ENCODE assay signal across 8 cellular contexts in the genomic region with DNA sequence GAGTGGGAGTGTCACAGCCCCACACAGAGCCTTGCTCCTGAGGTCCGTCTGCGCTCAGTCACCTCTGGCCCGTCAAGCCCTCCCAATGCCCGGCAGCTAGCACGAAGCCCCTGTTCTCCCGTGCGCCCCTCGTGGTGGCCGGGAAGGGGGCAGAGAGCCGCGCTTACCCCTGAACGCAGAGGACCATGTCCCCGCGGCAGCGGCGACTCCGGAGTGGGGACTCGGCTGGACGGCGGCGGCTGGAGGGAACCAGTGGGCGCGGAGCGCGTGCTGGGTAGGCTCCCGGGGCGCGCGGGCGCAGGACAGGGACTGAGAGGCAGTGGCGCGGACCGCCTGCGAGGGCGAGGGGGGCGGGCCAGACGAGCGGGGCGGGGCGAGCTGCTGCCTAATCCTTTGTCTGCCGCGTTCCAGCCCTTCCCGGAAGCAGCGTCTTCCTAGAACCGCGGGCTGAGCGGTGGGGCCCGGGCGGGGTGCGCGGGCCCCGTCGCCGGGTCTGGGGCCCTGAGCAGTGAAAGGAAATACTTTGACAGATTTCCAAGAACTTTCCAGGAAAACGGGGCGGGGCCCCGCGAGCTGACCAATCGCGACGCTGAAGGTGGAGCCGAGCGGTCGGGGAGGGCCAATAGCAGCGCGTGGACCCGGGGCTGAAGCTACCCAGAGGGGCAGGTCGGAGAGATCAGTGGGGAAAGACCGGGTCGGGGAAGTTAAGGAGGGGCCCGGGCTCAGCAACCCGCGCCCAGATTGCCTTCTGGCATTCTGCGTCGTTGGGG. TPM values are rescaled to one million over a fixed set of nuclear protein-coding genes. Genes with fewer than 3 reads are reported as not detected.
A peak's percentile ranks its signal among the peaks of the same experiment; 100 is the strongest.
DNase-seq lines count a peak whose midpoint lies in the region; ATAC-seq and TF ChIP-seq lines count a peak whose summit lies in the region.

A gene with protein sequence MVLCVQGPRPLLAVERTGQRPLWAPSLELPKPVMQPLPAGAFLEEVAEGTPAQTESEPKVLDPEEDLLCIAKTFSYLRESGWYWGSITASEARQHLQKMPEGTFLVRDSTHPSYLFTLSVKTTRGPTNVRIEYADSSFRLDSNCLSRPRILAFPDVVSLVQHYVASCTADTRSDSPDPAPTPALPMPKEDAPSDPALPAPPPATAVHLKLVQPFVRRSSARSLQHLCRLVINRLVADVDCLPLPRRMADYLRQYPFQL (minus strand): TSS at position 311 of the 770 bp plus-strand sequence. CDS start 124 bp downstream, at position 187.

- peak; percentile 69 for ATAC-seq in GM19328 (IDR thresholded peaks at IDR 0.05; ENCODE audit: unreplicated experiment)
- ATAC-seq in HG03469 (IDR thresholded peaks at IDR 0.05; ENCODE audit: unreplicated experiment), result peak; percentile 36
- ATAC-seq in lung (ENCODE audit: insufficient read depth, low FRiP score), result peak; percentile 85

- 1% methylated on average over 70 to 75 of the region's 75 CpGs for WGBS in lung, 2 donors

- DNase-seq in CD4-positive, alpha-beta memory T cell, result peak; percentile 90 to 94 (median 93)
- DNase-seq in NCI-H82 (lab: John Stamatoyannopoulos, UW) (peak; percentile 98), ecto neural progenitor cell (ENCODE audit: low spot score) (peak; percentile 98), lung (ENCODE audit: low spot score) (peak; percentile 98)
- peak; percentile 99 for DNase-seq in activated CD4-positive, alpha-beta memory T cell treated with anti-CD3 and anti-CD28 coated beads, Interleukin-2, amount 10 ng/mL, durations not matched to agents 7 days and 5 days
- peak; percentile 97 to 98 (median 98) for DNase-seq in stimulated activated CD4-positive, alpha-beta T cell treated with anti-CD3 and anti-CD28 coated beads, TNF-alpha, amount 100 ng/mL, for 4 hours (ENCODE audit: low read depth in 3 of 3)

- CTCF ChIA-PET in CD4-positive, alpha-beta memory T cell (lab: Charles Lee; ENCODE audit: partially characterized antibody), result interaction anchor here (0.9 to 24.7 kb wide), 11 partner anchors 10 to 778 kb away, joined by 3 to 996 read pairs (median 4); a partner anchor contains a TSS
- CTCF ChIA-PET in activated CD4-positive, alpha-beta memory T cell treated with anti-CD3 and anti-CD28 coated beads, Interleukin-2, amount 10 ng/mL, durations not matched to agents 7 days and 5 days (lab: Charles Lee), result interaction anchor here (0.7 to 21.3 kb wide), 9 partner anchors 10 to 779 kb away, joined by 3 to 854 read pairs (median 3); a partner anchor contains a TSS

- peaks cover 39% of the 10 kb centered on the region for H3K36me3 ChIP-seq in CD4-positive, alpha-beta memory T cell (ENCODE audit: insufficient read depth, low read length)
- H3K36me3 ChIP-seq in lung (ENCODE audit: control insufficient read depth in 2 of 2, insufficient read depth in 2 of 2, low read length in 2 of 2), result peaks cover 6 to 24% of the 10 kb centered on the region in 2 donors

- peak within 1 kb of the TSS; percentile 81 for H3K27ac ChIP-seq in CD4-positive, alpha-beta memory T cell (ENCODE audit: low read depth, low read length)
- peak within 1 kb of the TSS; percentile 89 to 93 for H3K27ac ChIP-seq in lung (ENCODE audit: low read depth in 1 of 2, low read length in 1 of 2)

- peak within 1 kb of the TSS; percentile 92 to 99 (median 96) for H3K4me3 Mint-ChIP-seq in CD4-positive, alpha-beta memory T cell
- H3K4me3 Mint-ChIP-seq in activated CD4-positive, alpha-beta memory T cell treated with anti-CD3 and anti-CD28 coated beads, Interleukin-2, amount 10 ng/mL, durations not matched to agents 7 days and 5 days, result peak within 1 kb of the TSS; percentile 98

- H3K27ac Mint-ChIP-seq in CD4-positive, alpha-beta memory T cell, result peak within 1 kb of the TSS; percentile 90 to 97 (median 94)
- H3K27ac Mint-ChIP-seq in activated CD4-positive, alpha-beta memory T cell treated with anti-CD3 and anti-CD28 coated beads, Interleukin-2, amount 10 ng/mL, durations not matched to agents 7 days and 5 days, result peak within 1 kb of the TSS; percentile 99

- peak within 1 kb of the TSS; percentile 93 to 96 for H3K4me3 ChIP-seq in CD4-positive, alpha-beta memory T cell (ENCODE audit: low read length in 2 of 2)
- peak within 1 kb of the TSS; percentile 79 for H3K4me3 ChIP-seq in lung

- no peak for TF ChIP-seq CTCF in lung (IDR thresholded peaks at IDR 0.05; ENCODE audit: control extremely low read depth, extremely low read depth)

- intact Hi-C loops in CD4-positive, alpha-beta memory T cell (cut with micrococcal nuclease), result loop anchor here (1.0 to 5.0 kb wide), 4 partner anchors 10 to 259 kb away; a partner anchor contains a TSS

- H3K4me1 ChIP-seq in CD4-positive, alpha-beta memory T cell (ENCODE audit: insufficient read depth, low read length), result peaks cover 66% of the 10 kb centered on the region
- H3K4me1 ChIP-seq in lung (ENCODE audit: control insufficient read depth in 2 of 2, insufficient read depth in 2 of 2, low read length in 2 of 2), result peaks cover 6 to 34% of the 10 kb centered on the region in 2 donors

- H3K27me3 ChIP-seq in CD4-positive, alpha-beta memory T cell (ENCODE audit: insufficient read depth, low read length), result no peaks in the 10 kb centered on the region
- no peaks in the 10 kb centered on the region for H3K27me3 ChIP-seq in lung (ENCODE audit: control insufficient read depth, insufficient read depth)

- H3K9me3 ChIP-seq in CD4-positive, alpha-beta memory T cell (ENCODE audit: control insufficient read depth in 1 of 2, low read length in 2 of 2), result no peaks in the 10 kb centered on the region
- H3K9me3 ChIP-seq in lung (ENCODE audit: control insufficient read depth in 2 of 2, insufficient read depth in 1 of 2, low read length in 1 of 2), result no peaks in the 10 kb centered on the region

- POLR2A ChIA-PET in CD4-positive, alpha-beta memory T cell (lab: Charles Lee; ENCODE audit: partially characterized antibody), result interaction anchor here (0.7 to 26.0 kb wide), 15 partner anchors 8 to 778 kb away, joined by 3 to 1072 read pairs (median 4); a partner anchor contains a TSS
- POLR2A ChIA-PET in activated CD4-positive, alpha-beta memory T cell treated with anti-CD3 and anti-CD28 coated beads, Interleukin-2, amount 10 ng/mL, durations not matched to agents 7 days and 5 days (lab: Charles Lee), result interaction anchor here (0.9 to 34.1 kb wide), 12 partner anchors 8 to 1271 kb away, joined by 3 to 4963 read pairs (median 10); a partner anchor contains a TSS

- H3K4me1 Mint-ChIP-seq in CD4-positive, alpha-beta memory T cell, result peaks cover 44 to 80% (median 63%) of the 10 kb centered on the region in 4 donors
- peaks cover 33% of the 10 kb centered on the region for H3K4me1 Mint-ChIP-seq in activated CD4-positive, alpha-beta memory T cell treated with anti-CD3 and anti-CD28 coated beads, Interleukin-2, amount 10 ng/mL, durations not matched to agents 7 days and 5 days

- no peaks in the 10 kb centered on the region for H3K9me3 Mint-ChIP-seq in CD4-positive, alpha-beta memory T cell
- no peaks in the 10 kb centered on the region for H3K9me3 Mint-ChIP-seq in activated CD4-positive, alpha-beta memory T cell treated with anti-CD3 and anti-CD28 coated beads, Interleukin-2, amount 10 ng/mL, durations not matched to agents 7 days and 5 days

- H3K36me3 Mint-ChIP-seq in CD4-positive, alpha-beta memory T cell, result peaks cover 42 to 59% of the 10 kb centered on the region in 2 donors
- H3K36me3 Mint-ChIP-seq in activated CD4-positive, alpha-beta memory T cell treated with anti-CD3 and anti-CD28 coated beads, Interleukin-2, amount 10 ng/mL, durations not matched to agents 7 days and 5 days (ENCODE audit: low read depth), result peaks cover 75% of the 10 kb centered on the region

- H3K27me3 Mint-ChIP-seq in CD4-positive, alpha-beta memory T cell, result no peaks in the 10 kb centered on the region
- no peaks in the 10 kb centered on the region for H3K27me3 Mint-ChIP-seq in activated CD4-positive, alpha-beta memory T cell treated with anti-CD3 and anti-CD28 coated beads, Interleukin-2, amount 10 ng/mL, durations not matched to agents 7 days and 5 days

RNA-seq across cellular contexts. Expression of the gene that starts here (rescaled TPM):
- 10 to 100 TPM; 14.7 to 15.2 TPM for total RNA-seq in CD4-positive, alpha-beta memory T cell
- 100 to 1,000 TPM in 1 of 2 donors, 10 to 100 TPM in 1; 92.1 to 248 TPM for polyA plus RNA-seq in CD4-positive, alpha-beta memory T cell
- total RNA-seq in activated CD4-positive, alpha-beta memory T cell treated with anti-CD3 and anti-CD28 coated beads, Interleukin-2, amount 10 ng/mL, durations not matched to agents 7 days and 5 days, result 100 to 1,000 TPM; 328 to 335 TPM
- total RNA-seq in lung, result 10 to 100 TPM; 42.9 to 50.2 TPM
- 100 to 1,000 TPM in 1 of 2 donors, 10 to 100 TPM in 1; 37.8 to 104 TPM for polyA plus RNA-seq in lung

Comparison
In these comparisons a context has a peak if more than half of its experiments do, and no peak if none do; other contexts are left out.
1. Peak in every context shown above with its lines: DNase-seq, ATAC-seq, H3K4me3 ChIP-seq and H3K27ac ChIP-seq.
2. RNA of the gene that starts here (total RNA-seq): 328 to 335 TPM in activated CD4-positive, alpha-beta memory T cell treated with anti-CD3 and anti-CD28 coated beads, Interleukin-2, amount 10 ng/mL, durations not matched to agents 7 days and 5 days; 42.9 to 50.2 TPM in lung and 14.7 to 15.2 TPM in CD4-positive, alpha-beta memory T cell; every median in the first group is over 4 times any median in the second.